In the genomic region with DNA sequence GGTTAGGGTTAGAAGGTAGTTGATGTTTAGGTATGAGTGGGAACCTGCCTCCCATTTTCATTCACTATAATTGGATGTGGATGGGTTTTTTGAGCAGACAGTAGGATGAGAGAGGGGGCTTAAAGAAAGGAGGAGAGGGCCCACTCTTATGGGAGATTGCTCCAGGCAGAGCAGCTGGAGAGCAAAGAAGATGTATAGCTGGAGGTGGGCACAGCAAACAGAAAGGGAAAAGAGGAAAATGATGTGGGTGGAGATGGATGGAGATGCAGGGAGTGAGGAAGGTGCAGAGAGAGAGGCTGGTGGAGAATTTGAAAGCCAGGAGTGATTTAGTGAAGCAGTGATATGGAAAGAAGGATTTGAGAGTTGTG, we compare ENCODE assay signal across 15 cellular contexts.
"Had no signal": no experiment of that assay in that cellular context is flagged by ENCODE, and none has a peak within 500 bp of the region (broad histone marks: within the 10 kb centered on the region; RNA-seq: fewer than 3 reads in every experiment).

No MANE protein-coding gene starts in this region.

- H3K4me1 Mint-ChIP-seq: naive B cell had no signal

- H3K4me3 Mint-ChIP-seq: activated CD4-positive, alpha-beta memory T cell treated with anti-CD3 and anti-CD28 coated beads for 36 hours; activated CD8-positive, alpha-beta memory T cell treated with anti-CD3 and anti-CD28 coated beads, Interleukin-2, amount 10 ng/mL, durations not matched to agents 7 days and 5 days; activated naive CD8-positive, alpha-beta T cell treated with anti-CD3 and anti-CD28 coated beads, Interleukin-2, amount 10 ng/mL, durations not matched to agents 7 days and 5 days; activated T-cell treated with anti-CD3 and anti-CD28 coated beads, Interleukin-2, amount 50 U/mL, for 24 hours; naive B cell had no signal

- H3K27ac Mint-ChIP-seq: activated CD4-positive, alpha-beta memory T cell treated with anti-CD3 and anti-CD28 coated beads for 36 hours; activated CD8-positive, alpha-beta memory T cell treated with anti-CD3 and anti-CD28 coated beads, Interleukin-2, amount 10 ng/mL, durations not matched to agents 7 days and 5 days; activated naive CD8-positive, alpha-beta T cell treated with anti-CD3 and anti-CD28 coated beads, Interleukin-2, amount 10 ng/mL, durations not matched to agents 7 days and 5 days; naive B cell had no signal

- H3K9me3 ChIP-seq: pancreas, spleen, tibial artery, uterus had no signal

- H3K9me3 Mint-ChIP-seq: activated CD4-positive, alpha-beta memory T cell treated with anti-CD3 and anti-CD28 coated beads for 36 hours; activated naive CD8-positive, alpha-beta T cell treated with anti-CD3 and anti-CD28 coated beads, Interleukin-2, amount 10 ng/mL, durations not matched to agents 7 days and 5 days; activated T-cell treated with anti-CD3 and anti-CD28 coated beads, Interleukin-2, amount 50 U/mL, for 24 hours; naive B cell had no signal

- H3K36me3 Mint-ChIP-seq: activated CD4-positive, alpha-beta memory T cell treated with anti-CD3 and anti-CD28 coated beads for 36 hours; activated CD8-positive, alpha-beta memory T cell treated with anti-CD3 and anti-CD28 coated beads, Interleukin-2, amount 10 ng/mL, durations not matched to agents 7 days and 5 days; activated naive CD8-positive, alpha-beta T cell treated with anti-CD3 and anti-CD28 coated beads, Interleukin-2, amount 10 ng/mL, durations not matched to agents 7 days and 5 days; naive B cell had no signal

- ATAC-seq: activated CD8-positive, alpha-beta memory T cell treated with anti-CD3 and anti-CD28 coated beads, Interleukin-2, amount 10 ng/mL, durations not matched to agents 7 days and 5 days; left lobe of liver; sciatic nerve had no signal

- DNase-seq: activated CD4-positive, CD25-positive, alpha-beta regulatory T cell treated with anti-CD3 and anti-CD28 coated beads, Interleukin-2, amount 50 U/mL, for 72 hours; activated CD8-positive, alpha-beta memory T cell treated with anti-CD3 and anti-CD28 coated beads, Interleukin-2, amount 10 ng/mL, durations not matched to agents 7 days and 5 days; activated gamma-delta T cell treated with Interleukin-2 at 50 U/mL for 16 hours; activated naive CD8-positive, alpha-beta T cell treated with anti-CD3 and anti-CD28 coated beads, Interleukin-2, amount 10 ng/mL, durations not matched to agents 7 days and 5 days; naive B cell; pancreas; spleen; T1000; tibial artery; uterus had no signal

- H3K4me3 ChIP-seq: dorsolateral prefrontal cortex, pancreas, spleen, tibial artery, uterus had no signal

- H3K27ac ChIP-seq: pancreas, spleen, tibial artery had no signal

- H3K4me1 ChIP-seq: pancreas, spleen, uterus had no signal

- H3K36me3 ChIP-seq: pancreas, spleen, tibial artery, uterus had no signal

- H3K27me3 ChIP-seq: dorsolateral prefrontal cortex, pancreas, spleen, tibial artery, uterus had no signal
